In the genomic region with DNA sequence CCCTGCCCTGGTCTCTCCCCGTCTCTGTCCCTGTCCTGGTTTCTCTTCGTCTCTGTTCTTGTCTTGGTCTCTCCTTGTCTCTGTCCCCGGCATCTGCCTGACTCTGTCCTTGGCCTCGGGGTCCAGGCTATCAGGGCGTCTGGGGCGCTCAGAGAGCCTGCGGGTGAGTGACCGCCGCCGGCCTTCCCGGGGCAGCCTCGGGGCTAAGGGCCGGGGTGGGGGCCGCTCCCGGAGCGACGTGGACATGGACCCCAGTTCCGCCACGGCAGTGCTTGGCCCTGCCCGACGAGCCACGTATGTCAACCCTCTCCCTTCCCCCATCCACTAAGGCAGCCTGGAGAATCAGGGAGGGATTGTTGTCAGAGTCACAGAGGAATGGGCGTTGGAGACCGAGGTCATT, we compare ENCODE assay signal across 1 cellular context.
TF ChIP-seq lines count a peak whose summit lies in the region.

No MANE protein-coding gene starts in this region.

TF ChIP-seq in K562, 482 proteins besides CTCF, POLR2A, EP300 and RAD21:
- TF ChIP-seq RBFOX2 (IDR thresholded peaks at IDR 0.05; ENCODE audit: low read depth, low read length) (peak; percentile 25; the same call in 1 of the 2 replicates), SMAD1 (IDR thresholded peaks at IDR 0.05; ENCODE audit: low read depth, low read length, partially characterized antibody) (no peak)
- TF ChIP-seq, protein P1, sequence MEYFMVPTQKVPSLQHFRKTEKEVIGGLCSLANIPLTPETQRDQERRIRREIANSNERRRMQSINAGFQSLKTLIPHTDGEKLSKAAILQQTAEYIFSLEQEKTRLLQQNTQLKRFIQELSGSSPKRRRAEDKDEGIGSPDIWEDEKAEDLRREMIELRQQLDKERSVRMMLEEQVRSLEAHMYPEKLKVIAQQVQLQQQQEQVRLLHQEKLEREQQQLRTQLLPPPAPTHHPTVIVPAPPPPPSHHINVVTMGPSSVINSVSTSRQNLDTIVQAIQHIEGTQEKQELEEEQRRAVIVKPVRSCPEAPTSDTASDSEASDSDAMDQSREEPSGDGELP (CRISPR knock-in tag; IDR thresholded peaks at IDR 0.05; ENCODE audit: borderline replicate concordance): peak; percentile 12; the same call in 1 of the 2 replicates
